In genomic region chr20:34861386-34862084, GRCh38 we compare ENCODE assay signal across 15 cellular contexts. TPM values are rescaled to one million over a fixed set of nuclear protein-coding genes. Genes with fewer than 3 reads are reported as not detected.
A peak's percentile ranks its signal among the peaks of the same experiment; 100 is the strongest.
DNase-seq lines count a peak whose midpoint lies in the region; TF ChIP-seq lines count a peak whose summit lies in the region.
"Had no signal": no experiment of that assay in that cellular context is flagged by ENCODE, and none has a peak within 500 bp of the region (broad histone marks: within the 10 kb centered on the region; RNA-seq: fewer than 3 reads in every experiment).

No MANE protein-coding gene starts in this region.

- no peak overlapping the region for H3K4me3 Mint-ChIP-seq in activated CD4-positive, alpha-beta memory T cell treated with anti-CD3 and anti-CD28 coated beads, Interleukin-2, amount 10 ng/mL, durations not matched to agents 7 days and 5 days
- H3K4me3 Mint-ChIP-seq: activated T-cell treated with anti-CD3 and anti-CD28 coated beads, Interleukin-2, amount 50 U/mL, for 4 hours; T-helper 1 cell treated with Interleukin-12 subunit alpha and Interleukin-12 subunit beta and Interleukin-4 antibody, amounts not matched to agents 30 μg/mL and 1 μg/mL, for 36 hours had no signal

- POLR2A ChIA-PET in activated CD4-positive, alpha-beta memory T cell treated with anti-CD3 and anti-CD28 coated beads, Interleukin-2, amount 10 ng/mL, durations not matched to agents 7 days and 5 days (lab: Charles Lee): no interaction called here

- intact Hi-C loops in sigmoid colon (cut with DNase I): no loop called here

- no peak for TF ChIP-seq EP300 in sigmoid colon (IDR thresholded peaks at IDR 0.05)

- no peak overlapping the region for H3K27ac Mint-ChIP-seq in activated CD4-positive, alpha-beta memory T cell treated with anti-CD3 and anti-CD28 coated beads, Interleukin-2, amount 10 ng/mL, durations not matched to agents 7 days and 5 days
- H3K27ac Mint-ChIP-seq: T-helper 1 cell treated with Interleukin-12 subunit alpha and Interleukin-12 subunit beta and Interleukin-4 antibody, amounts not matched to agents 30 μg/mL and 1 μg/mL, for 36 hours had no signal

- DNase-seq in GM13977 (ENCODE audit: low spot score) (peak; percentile 18), NCI-H82 treated with DMSO at 0.1 percent for 48 hours (lab: John Stamatoyannopoulos, UW; ENCODE audit: unreplicated experiment) (peak; percentile 9), mesenteric fat pad (ENCODE audit: low spot score) (peak; percentile 59), T-helper 1 cell (no peak), sigmoid colon (no peak), GDM1 (lab: John Stamatoyannopoulos, UW) (no peak)
- DNase-seq in activated CD4-positive, alpha-beta memory T cell treated with anti-CD3 and anti-CD28 coated beads, Interleukin-2, amount 10 ng/mL, durations not matched to agents 7 days and 5 days: no peak
- DNase-seq: activated CD4-positive, alpha-beta T cell treated with anti-CD3 and anti-CD28 coated beads for 4 hours; activated T-cell treated with anti-CD3 and anti-CD28 coated beads, Interleukin-2, amount 50 U/mL, for 4 hours; amniotic stem cell; erythroblast; KG1; NCI-H1930 had no signal

- H3K4me1 Mint-ChIP-seq in activated CD4-positive, alpha-beta memory T cell treated with anti-CD3 and anti-CD28 coated beads, Interleukin-2, amount 10 ng/mL, durations not matched to agents 7 days and 5 days: peaks cover 6% of the 10 kb centered on the region

- no peaks in the 10 kb centered on the region for H3K9me3 Mint-ChIP-seq in activated CD4-positive, alpha-beta memory T cell treated with anti-CD3 and anti-CD28 coated beads, Interleukin-2, amount 10 ng/mL, durations not matched to agents 7 days and 5 days
- H3K9me3 Mint-ChIP-seq: activated T-cell treated with anti-CD3 and anti-CD28 coated beads, Interleukin-2, amount 50 U/mL, for 4 hours; T-helper 1 cell treated with Interleukin-12 subunit alpha and Interleukin-12 subunit beta and Interleukin-4 antibody, amounts not matched to agents 30 μg/mL and 1 μg/mL, for 36 hours had no signal

- H3K9me3 ChIP-seq in sigmoid colon: no peaks in the 10 kb centered on the region

- H3K27me3 Mint-ChIP-seq in activated CD4-positive, alpha-beta memory T cell treated with anti-CD3 and anti-CD28 coated beads, Interleukin-2, amount 10 ng/mL, durations not matched to agents 7 days and 5 days: no peaks in the 10 kb centered on the region

- WGBS in sigmoid colon, 2 donors: 71 to 86% methylated on average over 7 of the region's 7 CpGs

- no peak overlapping the region for H3K4me3 ChIP-seq in sigmoid colon

- in situ Hi-C loops in GM13977 (cut with MboI; ENCODE audit: low pct_unique_long_range_greater_than_20kb, low sequenced_read_pairs, unreplicated experiment): loop anchor here (25.0 kb wide), 1 partner anchor 351 kb away; no protein-coding TSS in a partner anchor

- H3K27ac ChIP-seq in C4-2B (peak overlapping the region; percentile 38), sigmoid colon (no peak overlapping the region)

- TF ChIP-seq CTCF in C4-2B (conservative IDR thresholded peaks at IDR 0.05): no peak
- no peak for TF ChIP-seq CTCF in GM13977 (IDR thresholded peaks at IDR 0.05; ENCODE audit: extremely low read depth, insufficient read depth, missing control alignments)
- no peak for TF ChIP-seq CTCF in sigmoid colon (IDR thresholded peaks at IDR 0.05)

- no peak for TF ChIP-seq POLR2A in sigmoid colon (IDR thresholded peaks at IDR 0.05)

- peaks cover 0 to 7% (median 0%) of the 10 kb centered on the region in 4 donors for H3K4me1 ChIP-seq in sigmoid colon

- CTCF ChIA-PET in activated CD4-positive, alpha-beta memory T cell treated with anti-CD3 and anti-CD28 coated beads, Interleukin-2, amount 10 ng/mL, durations not matched to agents 7 days and 5 days (lab: Charles Lee): interaction anchor here (0.9 to 1.3 kb wide), 2 partner anchors 12 to 94 kb away, joined by 3 read pairs; partner anchors contain the start of genes GGT7, GSS and MYH7B

- H3K36me3 ChIP-seq in sigmoid colon: peaks cover 0 to 58% (median 8%) of the 10 kb centered on the region in 4 donors

- no peaks in the 10 kb centered on the region for H3K36me3 Mint-ChIP-seq in activated CD4-positive, alpha-beta memory T cell treated with anti-CD3 and anti-CD28 coated beads, Interleukin-2, amount 10 ng/mL, durations not matched to agents 7 days and 5 days (ENCODE audit: low read depth)

- H3K27me3 ChIP-seq in sigmoid colon: no peaks in the 10 kb centered on the region

RNA-seq across cellular contexts. Expression of gene GGT7, which starts 11.1 kb away (rescaled TPM):
- total RNA-seq in mesenteric fat pad: 15.6 TPM
- 1 to 10 TPM; 5.7 to 5.9 TPM for total RNA-seq in activated CD4-positive, alpha-beta memory T cell treated with anti-CD3 and anti-CD28 coated beads, Interleukin-2, amount 10 ng/mL, durations not matched to agents 7 days and 5 days
- 10 to 100 TPM in 3 of 4 donors, 1 to 10 TPM in 1; 9.6 to 23.8 (median 15.3) TPM for total RNA-seq in sigmoid colon
- polyA plus RNA-seq in sigmoid colon: 10 to 100 TPM in 1 of 3 donors, 1 to 10 TPM in 2; 1.8 to 12.4 (median 3.0) TPM

RNA-seq across cellular contexts. Expression of gene ACSS2, which starts 14.9 kb away (rescaled TPM):
- total RNA-seq in mesenteric fat pad (127 TPM), sigmoid colon (10 to 100 TPM; 29.7 to 70.1 (median 34.8) TPM)
- total RNA-seq in activated CD4-positive, alpha-beta memory T cell treated with anti-CD3 and anti-CD28 coated beads, Interleukin-2, amount 10 ng/mL, durations not matched to agents 7 days and 5 days: 10 to 100 TPM; 43.5 to 47.5 TPM
- 100 to 1,000 TPM; 170 to 232 (median 179) TPM for polyA plus RNA-seq in sigmoid colon

RNA-seq across cellular contexts. Expression of gene NCOA6, which starts 36.1 kb away (rescaled TPM):
- 24.4 TPM for total RNA-seq in mesenteric fat pad
- total RNA-seq in activated CD4-positive, alpha-beta memory T cell treated with anti-CD3 and anti-CD28 coated beads, Interleukin-2, amount 10 ng/mL, durations not matched to agents 7 days and 5 days: 10 to 100 TPM; 28.9 to 29.8 TPM
- total RNA-seq in sigmoid colon: 10 to 100 TPM; 16.9 to 24.9 (median 20.4) TPM
- 10 to 100 TPM; 18.6 to 24.0 (median 21.8) TPM for polyA plus RNA-seq in sigmoid colon

Comparison
In these comparisons a context has a peak if more than half of its experiments do, and no peak if none do; other contexts are left out.
1. DNase-seq: peak in GM13977 (single experiment), NCI-H82 treated with DMSO at 0.1 percent for 48 hours (single experiment) and mesenteric fat pad (single experiment); none in T-helper 1 cell (0 of 5), activated CD4-positive, alpha-beta memory T cell treated with anti-CD3 and anti-CD28 coated beads, Interleukin-2, amount 10 ng/mL, durations not matched to agents 7 days and 5 days (single experiment), sigmoid colon (single experiment) and GDM1 (single experiment).